In genomic region chr5:66616495-66617222, GRCh38 we compare ENCODE assay signal across 16 cellular contexts. TPM values are rescaled to one million over a fixed set of nuclear protein-coding genes. Genes with fewer than 3 reads are reported as not detected.
DNase-seq lines count a peak whose midpoint lies in the region; ATAC-seq and TF ChIP-seq lines count a peak whose summit lies in the region.
"Had no signal": no experiment of that assay in that cellular context is flagged by ENCODE, and none has a peak within 500 bp of the region (broad histone marks: within the 10 kb centered on the region; RNA-seq: fewer than 3 reads in every experiment).

No MANE protein-coding gene starts in this region.

- H3K9me3 Mint-ChIP-seq in activated CD8-positive, alpha-beta T cell treated with anti-CD3 and anti-CD28 coated beads, Interleukin-2, amount 10 ng/mL, durations not matched to agents 7 days and 5 days (ENCODE audit: insufficient read depth) = no peaks in the 10 kb centered on the region
- H3K9me3 Mint-ChIP-seq in activated CD8-positive, alpha-beta T cell treated with anti-CD3 and anti-CD28 coated beads for 36 hours = no peaks in the 10 kb centered on the region
- no peaks in the 10 kb centered on the region for H3K9me3 Mint-ChIP-seq in stimulated activated memory B cell treated with anti-CD40 and anti-IgM and Interleukin-4, amounts not matched to agents 10 μg/mL and 1 μg/mL and 100 μg/mL, for 72 hours
- H3K9me3 Mint-ChIP-seq: CD8-positive, alpha-beta memory T cell; naive B cell had no signal

- peak overlapping the region; percentile 84 for H3K27ac ChIP-seq in KOPT-K1 (ENCODE audit: low read depth, low read length, poor library complexity, severe bottlenecking)

- intact Hi-C loops in activated CD8-positive, alpha-beta T cell treated with anti-CD3 and anti-CD28 coated beads for 36 hours (cut with micrococcal nuclease) = no loop called here

- no peak for TF ChIP-seq CTCF in activated CD8-positive, alpha-beta T cell treated with anti-CD3 and anti-CD28 coated beads for 36 hours (IDR thresholded peaks at IDR 0.05)
- no peak for TF ChIP-seq CTCF in fibroblast of pulmonary artery (IDR thresholded peaks at IDR 0.05; ENCODE audit: low read length, missing control alignments)

- no peaks in the 10 kb centered on the region for H3K9me3 ChIP-seq in KOPT-K1 (ENCODE audit: insufficient read depth, low read length, poor library complexity, severe bottlenecking)
- H3K9me3 ChIP-seq: adrenal gland had no signal

- CTCF ChIA-PET in activated CD8-positive, alpha-beta T cell treated with anti-CD3 and anti-CD28 coated beads, Interleukin-2, amount 10 ng/mL, durations not matched to agents 7 days and 5 days (lab: Charles Lee) = no interaction called here
- CTCF ChIA-PET in activated CD8-positive, alpha-beta T cell treated with anti-CD3 and anti-CD28 coated beads for 36 hours (lab: Charles Lee) = no interaction called here

- H3K4me3 Mint-ChIP-seq in activated CD8-positive, alpha-beta T cell treated with anti-CD3 and anti-CD28 coated beads, Interleukin-2, amount 10 ng/mL, durations not matched to agents 7 days and 5 days = no peak overlapping the region
- no peak overlapping the region for H3K4me3 Mint-ChIP-seq in activated CD8-positive, alpha-beta T cell treated with anti-CD3 and anti-CD28 coated beads for 36 hours
- H3K4me3 Mint-ChIP-seq in stimulated activated memory B cell treated with anti-CD40 and anti-IgM and Interleukin-4, amounts not matched to agents 10 μg/mL and 1 μg/mL and 100 μg/mL, for 72 hours = no peak overlapping the region

- H3K36me3 Mint-ChIP-seq in activated CD8-positive, alpha-beta T cell treated with anti-CD3 and anti-CD28 coated beads, Interleukin-2, amount 10 ng/mL, durations not matched to agents 7 days and 5 days (ENCODE audit: low read depth) = no peaks in the 10 kb centered on the region
- H3K36me3 Mint-ChIP-seq in activated CD8-positive, alpha-beta T cell treated with anti-CD3 and anti-CD28 coated beads for 36 hours (ENCODE audit: low read depth) = no peaks in the 10 kb centered on the region
- peaks cover 6% of the 10 kb centered on the region for H3K36me3 Mint-ChIP-seq in stimulated activated memory B cell treated with anti-CD40 and anti-IgM and Interleukin-4, amounts not matched to agents 10 μg/mL and 1 μg/mL and 100 μg/mL, for 72 hours
- H3K36me3 Mint-ChIP-seq: CD8-positive, alpha-beta memory T cell; naive B cell had no signal

- peak overlapping the region; percentile 27 for H3K27ac Mint-ChIP-seq in activated CD8-positive, alpha-beta T cell treated with anti-CD3 and anti-CD28 coated beads, Interleukin-2, amount 10 ng/mL, durations not matched to agents 7 days and 5 days
- no peak overlapping the region for H3K27ac Mint-ChIP-seq in activated CD8-positive, alpha-beta T cell treated with anti-CD3 and anti-CD28 coated beads for 36 hours
- peak overlapping the region; percentile 84 for H3K27ac Mint-ChIP-seq in stimulated activated memory B cell treated with anti-CD40 and anti-IgM and Interleukin-4, amounts not matched to agents 10 μg/mL and 1 μg/mL and 100 μg/mL, for 72 hours
- H3K27ac Mint-ChIP-seq: CD8-positive, alpha-beta memory T cell had no signal

- no peaks in the 10 kb centered on the region for H3K36me3 ChIP-seq in KOPT-K1 (ENCODE audit: insufficient read depth, low read length)
- H3K36me3 ChIP-seq: adrenal gland had no signal

- POLR2A ChIA-PET in activated CD8-positive, alpha-beta T cell treated with anti-CD3 and anti-CD28 coated beads, Interleukin-2, amount 10 ng/mL, durations not matched to agents 7 days and 5 days (lab: Charles Lee) = no interaction called here
- POLR2A ChIA-PET in activated CD8-positive, alpha-beta T cell treated with anti-CD3 and anti-CD28 coated beads for 36 hours (lab: Charles Lee) = interaction anchor here (1.0 kb wide), 1 partner anchor 11 kb away, joined by 3 read pairs; no protein-coding TSS in a partner anchor

- DNase-seq in activated CD8-positive, alpha-beta T cell treated with anti-CD3 and anti-CD28 coated beads, Interleukin-2, amount 10 ng/mL, durations not matched to agents 7 days and 5 days = no peak
- DNase-seq in activated CD8-positive, alpha-beta T cell treated with anti-CD3 and anti-CD28 coated beads for 36 hours = no peak
- DNase-seq in fibroblast of pulmonary artery (ENCODE audit: low read depth) (peak; percentile 56), cortex of kidney (lab: John Stamatoyannopoulos, UW) (no peak), NCI-H128 (lab: John Stamatoyannopoulos, UW; ENCODE audit: unreplicated experiment) (no peak)
- no peak for DNase-seq in activated effector memory CD4-positive, alpha-beta T cell treated with Interleukin-2 at 50 U/mL for 16 hours
- DNase-seq: adrenal gland; CD8-positive, alpha-beta memory T cell; kidney; naive B cell; stimulated activated CD4-positive, alpha-beta T cell treated with anti-CD3 and anti-CD28 coated beads, Interleukin-2, amount 100 ng/mL, for 24 hours; stimulated activated CD8-positive, alpha-beta memory T cell treated with anti-CD3 and anti-CD28 coated beads, Interleukin-4, amount 100 ng/mL, for 48 hours; SW 1271 had no signal

- no peak for ATAC-seq in activated CD8-positive, alpha-beta T cell treated with anti-CD3 and anti-CD28 coated beads, Interleukin-2, amount 10 ng/mL, durations not matched to agents 7 days and 5 days
- no peak for ATAC-seq in activated CD8-positive, alpha-beta T cell treated with anti-CD3 and anti-CD28 coated beads for 36 hours
- ATAC-seq in stimulated activated memory B cell treated with anti-CD40 and anti-IgM and Interleukin-4, amounts not matched to agents 10 μg/mL and 1 μg/mL and 100 μg/mL, for 72 hours = no peak
- ATAC-seq: activated CD4-positive, CD25-positive, alpha-beta regulatory T cell treated with anti-CD3 and anti-CD28 coated beads, Interleukin-2, amount 50 U/mL, for 24 hours had no signal

- H3K4me1 Mint-ChIP-seq in activated CD8-positive, alpha-beta T cell treated with anti-CD3 and anti-CD28 coated beads, Interleukin-2, amount 10 ng/mL, durations not matched to agents 7 days and 5 days (ENCODE audit: low read depth) = peaks cover 23% of the 10 kb centered on the region
- H3K4me1 Mint-ChIP-seq in activated CD8-positive, alpha-beta T cell treated with anti-CD3 and anti-CD28 coated beads for 36 hours (ENCODE audit: low read depth) = peaks cover 8% of the 10 kb centered on the region
- peaks cover 79% of the 10 kb centered on the region for H3K4me1 Mint-ChIP-seq in stimulated activated memory B cell treated with anti-CD40 and anti-IgM and Interleukin-4, amounts not matched to agents 10 μg/mL and 1 μg/mL and 100 μg/mL, for 72 hours

- H3K4me3 ChIP-seq in fibroblast of pulmonary artery (replicated peaks; ENCODE audit: low read depth, low read length) = no peak overlapping the region
- H3K4me3 ChIP-seq: adrenal gland had no signal

- H3K27me3 Mint-ChIP-seq in activated CD8-positive, alpha-beta T cell treated with anti-CD3 and anti-CD28 coated beads, Interleukin-2, amount 10 ng/mL, durations not matched to agents 7 days and 5 days (ENCODE audit: low read depth) = peaks cover 2% of the 10 kb centered on the region
- no peaks in the 10 kb centered on the region for H3K27me3 Mint-ChIP-seq in activated CD8-positive, alpha-beta T cell treated with anti-CD3 and anti-CD28 coated beads for 36 hours
- H3K27me3 Mint-ChIP-seq in stimulated activated memory B cell treated with anti-CD40 and anti-IgM and Interleukin-4, amounts not matched to agents 10 μg/mL and 1 μg/mL and 100 μg/mL, for 72 hours = no peaks in the 10 kb centered on the region

RNA-seq across cellular contexts. Expression of gene MAST4, which starts 20.5 kb away (rescaled TPM):
- 1 to 10 TPM; 5.5 to 7.1 TPM for total RNA-seq in activated CD8-positive, alpha-beta T cell treated with anti-CD3 and anti-CD28 coated beads, Interleukin-2, amount 10 ng/mL, durations not matched to agents 7 days and 5 days
- 10 to 100 TPM in 1 of 2 experiments, 1 to 10 TPM in 1; 7.6 to 10.0 TPM for total RNA-seq in activated CD8-positive, alpha-beta T cell treated with anti-CD3 and anti-CD28 coated beads for 36 hours
